In genomic region chr22:28001171-28001835, GRCh38 we compare ENCODE assay signal across 1 cellular context.
TF ChIP-seq lines count a peak whose summit lies in the region.

No MANE protein-coding gene starts in this region.

TF ChIP-seq in WTC11, 78 proteins besides CTCF, POLR2A, EP300 and RAD21 (continued from another document):
- TF ChIP-seq ZNF425 (CRISPR knock-in tag; conservative IDR thresholded peaks at IDR 0.05) (no peak), E2F5 (CRISPR knock-in tag; IDR thresholded peaks at IDR 0.05) (no peak), NR3C1 (CRISPR knock-in tag; conservative IDR thresholded peaks at IDR 0.05; ENCODE audit: low read depth) (no peak)
